In the genomic region with DNA sequence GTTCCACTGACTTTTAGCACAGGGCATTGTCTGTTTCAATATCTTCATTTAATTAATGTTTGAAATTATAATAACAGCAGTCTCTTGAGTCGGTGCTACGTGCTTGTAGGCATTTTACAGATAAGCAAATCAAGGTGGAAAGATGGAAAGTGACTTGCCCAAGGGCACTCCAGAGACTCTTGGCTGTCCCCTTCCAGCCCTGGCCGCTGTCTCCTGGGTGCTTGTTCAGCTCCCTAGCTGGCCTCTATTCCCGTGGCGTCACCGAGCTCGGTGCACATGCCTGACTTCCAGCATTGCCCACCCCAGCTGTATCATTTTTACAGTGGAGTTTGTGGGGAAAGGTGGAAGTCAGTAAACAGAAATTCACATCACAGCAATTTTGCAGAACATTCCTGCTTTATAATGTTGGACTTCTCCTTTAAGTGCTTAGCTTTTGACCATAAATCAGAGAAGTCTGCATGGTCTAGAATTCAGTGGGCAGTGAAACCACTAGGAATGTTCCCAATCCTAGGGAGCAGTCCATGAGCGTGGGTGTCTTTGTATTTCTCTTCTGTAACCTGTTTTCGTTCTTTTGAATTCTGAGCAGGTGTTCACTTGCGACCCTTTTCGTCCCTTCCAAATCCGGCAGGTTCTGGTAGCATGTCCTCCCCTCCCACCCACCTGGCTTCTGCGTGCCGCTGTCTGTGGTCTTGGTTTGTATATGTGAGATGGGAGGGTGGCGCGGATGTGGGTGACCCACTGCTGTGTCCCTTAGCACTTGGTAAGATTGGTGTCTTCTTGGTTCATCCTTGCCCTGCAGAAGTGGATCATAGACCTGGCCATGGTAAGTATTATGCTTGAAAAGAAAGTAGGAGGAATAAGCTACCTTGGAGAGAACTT, we compare ENCODE assay signal across 1 cellular context.
TF ChIP-seq lines count a peak whose summit lies in the region.

No MANE protein-coding gene starts in this region.

TF ChIP-seq in K562, 482 proteins besides CTCF, POLR2A, EP300 and RAD21:
- TF ChIP-seq NR4A1 (CRISPR knock-in tag; IDR thresholded peaks at IDR 0.05) (peak; percentile 6; the same call in 1 of the 2 replicates), NR4A1 (tag; IDR thresholded peaks at IDR 0.05) (no peak)
- TF ChIP-seq, protein P1, sequence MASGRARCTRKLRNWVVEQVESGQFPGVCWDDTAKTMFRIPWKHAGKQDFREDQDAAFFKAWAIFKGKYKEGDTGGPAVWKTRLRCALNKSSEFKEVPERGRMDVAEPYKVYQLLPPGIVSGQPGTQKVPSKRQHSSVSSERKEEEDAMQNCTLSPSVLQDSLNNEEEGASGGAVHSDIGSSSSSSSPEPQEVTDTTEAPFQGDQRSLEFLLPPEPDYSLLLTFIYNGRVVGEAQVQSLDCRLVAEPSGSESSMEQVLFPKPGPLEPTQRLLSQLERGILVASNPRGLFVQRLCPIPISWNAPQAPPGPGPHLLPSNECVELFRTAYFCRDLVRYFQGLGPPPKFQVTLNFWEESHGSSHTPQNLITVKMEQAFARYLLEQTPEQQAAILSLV (tag; IDR thresholded peaks at IDR 0.05): no peak
TF ChIP-seq in K562: peak in this region for 1.
